1 cellular context compared by ENCODE assay signal in genomic region chr17:33905338-33905800, GRCh38.
TF ChIP-seq lines count a peak whose summit lies in the region.

No MANE protein-coding gene starts in this region.

TF ChIP-seq in K562, 482 proteins besides CTCF, POLR2A, EP300 and RAD21 (continued from another document and continues in another):
- TF ChIP-seq CHAMP1 (IDR thresholded peaks at IDR 0.05) (peak; percentile 95), SIN3A (IDR thresholded peaks at IDR 0.05; ENCODE audit: borderline replicate concordance in 2 of 2, control insufficient read depth in 1 of 2, low read depth in 2 of 2, low read length in 2 of 2) (no peak), NR0B1 (IDR thresholded peaks at IDR 0.05; ENCODE audit: partially characterized antibody) (no peak), MXD1 (CRISPR knock-in tag; IDR thresholded peaks at IDR 0.05; ENCODE audit: borderline replicate concordance, poor library complexity, severe bottlenecking) (no peak), HLTF (IDR thresholded peaks at IDR 0.05) (peak; percentile 71; the same call in 1 of the 2 replicates), ZBTB5 (IDR thresholded peaks at IDR 0.05) (no peak), XRCC3 (IDR thresholded peaks at IDR 0.05) (no peak), EHMT2 (IDR thresholded peaks at IDR 0.05) (peak; percentile 90), MAFG (tag; conservative IDR thresholded peaks at IDR 0.05) (0 out of 2 replicates have a peak, but pooled peaks have one; percentile 26), ZNF277 (CRISPR knock-in tag; IDR thresholded peaks at IDR 0.05; ENCODE audit: borderline replicate concordance) (no peak), MTA2 (IDR thresholded peaks at IDR 0.05; ENCODE audit: low read depth) (peak; percentile 98), ZNF324 (CRISPR knock-in tag; IDR thresholded peaks at IDR 0.05) (no peak), MYC (IDR thresholded peaks at IDR 0.05; ENCODE audit: low read depth, low read length) (peak; percentile 92), MYC (CRISPR knock-in tag; IDR thresholded peaks at IDR 0.05; ENCODE audit: borderline replicate concordance, low read depth) (peak; percentile 20; the same call in 1 of the 2 replicates), KDM4B (IDR thresholded peaks at IDR 0.05; ENCODE audit: borderline replicate concordance in 2 of 2, low read depth in 1 of 2) (no peak), KDM2B (CRISPR knock-in tag; IDR thresholded peaks at IDR 0.05) (no peak), THAP7 (CRISPR knock-in tag; IDR thresholded peaks at IDR 0.05) (no peak), ETS2 (tag; IDR thresholded peaks at IDR 0.05; ENCODE audit: borderline replicate concordance, poor library complexity, severe bottlenecking) (no peak), ARID3A (IDR thresholded peaks at IDR 0.05; ENCODE audit: borderline replicate concordance, low read depth, low read length) (peak; percentile 91), BHLHE40 (IDR thresholded peaks at IDR 0.05; ENCODE audit: low read length) (peak; percentile 96), MED1 (CRISPR knock-in tag; IDR thresholded peaks at IDR 0.05; ENCODE audit: borderline replicate concordance) (no peak), ELF4 (CRISPR knock-in tag; IDR thresholded peaks at IDR 0.05) (peak; percentile 77), ILF3 (IDR thresholded peaks at IDR 0.05; ENCODE audit: borderline replicate concordance) (no peak), HNRNPUL1 (IDR thresholded peaks at IDR 0.05; ENCODE audit: low read length) (no peak), HBP1 (CRISPR knock-in tag; IDR thresholded peaks at IDR 0.05) (no peak), RNF219 (CRISPR knock-in tag; IDR thresholded peaks at IDR 0.05) (no peak), SRF (CRISPR knock-in tag; IDR thresholded peaks at IDR 0.05) (no peak), ZNF253 (CRISPR knock-in tag; conservative IDR thresholded peaks at IDR 0.05) (no peak), MEF2D (tag; conservative IDR thresholded peaks at IDR 0.05; ENCODE audit: low read depth) (peak; percentile 83), GTF2B (IDR thresholded peaks at IDR 0.05; ENCODE audit: extremely low read depth, insufficient read length) (no peak), ZNF586 (CRISPR knock-in tag; conservative IDR thresholded peaks at IDR 0.05) (no peak), SMAD4 (CRISPR knock-in tag; conservative IDR thresholded peaks at IDR 0.05) (peak; percentile 93), ZNF699 (CRISPR knock-in tag; IDR thresholded peaks at IDR 0.05; ENCODE audit: insufficient replicate concordance) (no peak), KDM5B (IDR thresholded peaks at IDR 0.05; ENCODE audit: insufficient replicate concordance, low read depth, low read length) (no peak), ZNF24 (IDR thresholded peaks at IDR 0.05) (peak; percentile 72; the same call in 1 of the 2 replicates), NCOA4 (IDR thresholded peaks at IDR 0.05; ENCODE audit: partially characterized antibody) (peak; percentile 46), ZFX (CRISPR knock-in tag; IDR thresholded peaks at IDR 0.05) (no peak), MEF2A (IDR thresholded peaks at IDR 0.05; ENCODE audit: control insufficient read depth, low read depth, low read length) (peak; percentile 17; the same call in 1 of the 2 replicates), TEAD2 (tag; IDR thresholded peaks at IDR 0.05) (peak; percentile 56; the same call in 1 of the 2 replicates), ZBTB2 (IDR thresholded peaks at IDR 0.05) (peak; percentile 77; the same call in 1 of the 2 replicates), ZNF780A (CRISPR knock-in tag; IDR thresholded peaks at IDR 0.05) (no peak)
